Comparison of ENCODE assay signal across 15 cellular contexts in genomic region chr10:69335613-69336012, GRCh38. TPM values are rescaled to one million over a fixed set of nuclear protein-coding genes. Genes with fewer than 3 reads are reported as not detected.
DNase-seq lines count a peak whose midpoint lies in the region; ATAC-seq and TF ChIP-seq lines count a peak whose summit lies in the region.
"Had no signal": no experiment of that assay in that cellular context is flagged by ENCODE, and none has a peak within 500 bp of the region (broad histone marks: within the 10 kb centered on the region; RNA-seq: fewer than 3 reads in every experiment).

No MANE protein-coding gene starts in this region.

- H3K4me1 Mint-ChIP-seq in CD4-positive, alpha-beta memory T cell: peaks cover 39 to 85% (median 65%) of the 10 kb centered on the region in 4 donors
- peaks cover 47% of the 10 kb centered on the region for H3K4me1 Mint-ChIP-seq in nephron progenitor cell

- peak overlapping the region; percentile 38 for H3K27ac ChIP-seq in CD4-positive, alpha-beta memory T cell (ENCODE audit: low read depth, low read length)
- H3K27ac ChIP-seq in Peyer's patch (peak overlapping the region in 3 of 4 donors; percentile 52 to 65 (median 62)), esophagus muscularis mucosa (replicated peaks in 1 of 4) (peak overlapping the region; percentile 73 to 88 (median 84)), psoas muscle (peak overlapping the region; percentile 93)
- H3K27ac ChIP-seq: neural progenitor cell had no signal

- no peaks in the 10 kb centered on the region for H3K9me3 Mint-ChIP-seq in CD4-positive, alpha-beta memory T cell
- no peaks in the 10 kb centered on the region for H3K9me3 Mint-ChIP-seq in nephron progenitor cell
- H3K9me3 Mint-ChIP-seq: neural progenitor cell had no signal

- H3K36me3 Mint-ChIP-seq in CD4-positive, alpha-beta memory T cell: peaks cover 12 to 15% of the 10 kb centered on the region in 2 donors
- no peaks in the 10 kb centered on the region for H3K36me3 Mint-ChIP-seq in nephron progenitor cell (ENCODE audit: low read depth)
- H3K36me3 Mint-ChIP-seq: neural progenitor cell had no signal

- TF ChIP-seq CTCF in Peyer's patch (IDR thresholded peaks at IDR 0.05): no peak
- TF ChIP-seq CTCF in esophagus muscularis mucosa (IDR thresholded peaks at IDR 0.05): no peak
- TF ChIP-seq CTCF in psoas muscle (IDR thresholded peaks at IDR 0.05): no peak
- TF ChIP-seq CTCF in nephron progenitor cell (IDR thresholded peaks at IDR 0.05): no peak

- CTCF ChIA-PET in CD4-positive, alpha-beta memory T cell (lab: Charles Lee; ENCODE audit: partially characterized antibody): interaction anchor here (1.2 kb wide), 1 partner anchor 21 kb away, joined by 5 read pairs; no protein-coding TSS in a partner anchor

- no peak for TF ChIP-seq EP300 in esophagus muscularis mucosa (IDR thresholded peaks at IDR 0.05)

- no peak for TF ChIP-seq POLR2A in Peyer's patch (IDR thresholded peaks at IDR 0.05)
- no peak for TF ChIP-seq POLR2A in esophagus muscularis mucosa (IDR thresholded peaks at IDR 0.05; ENCODE audit: low read depth)

- H3K27ac Mint-ChIP-seq in CD4-positive, alpha-beta memory T cell: peak overlapping the region; percentile 41 to 95 (median 81)
- no peak overlapping the region for H3K27ac Mint-ChIP-seq in nephron progenitor cell

- H3K9me3 ChIP-seq in CD4-positive, alpha-beta memory T cell (ENCODE audit: control insufficient read depth in 1 of 2, low read length in 2 of 2): no peaks in the 10 kb centered on the region
- H3K9me3 ChIP-seq in Peyer's patch: no peaks in the 10 kb centered on the region
- H3K9me3 ChIP-seq in esophagus muscularis mucosa: no peaks in the 10 kb centered on the region
- no peaks in the 10 kb centered on the region for H3K9me3 ChIP-seq in psoas muscle
- H3K9me3 ChIP-seq: colonic mucosa had no signal

- peaks cover under 1% of the 10 kb centered on the region for H3K36me3 ChIP-seq in CD4-positive, alpha-beta memory T cell (ENCODE audit: insufficient read depth, low read length)
- no peaks in the 10 kb centered on the region for H3K36me3 ChIP-seq in Peyer's patch
- peaks cover 0 to under 1% (median 0%) of the 10 kb centered on the region in 4 donors for H3K36me3 ChIP-seq in esophagus muscularis mucosa
- peaks cover under 1 to 1% of the 10 kb centered on the region in 2 donors for H3K36me3 ChIP-seq in psoas muscle (ENCODE audit: insufficient read depth in 1 of 2, low read depth in 1 of 2)
- H3K36me3 ChIP-seq: colonic mucosa, neural progenitor cell had no signal

- WGBS in esophagus muscularis mucosa: 79% methylated on average over 8 of the region's 8 CpGs
- WGBS in psoas muscle, 3 donors: 89 to 94% (median 93%) methylated on average over 8 of the region's 8 CpGs

- H3K27me3 Mint-ChIP-seq in CD4-positive, alpha-beta memory T cell: no peaks in the 10 kb centered on the region
- no peaks in the 10 kb centered on the region for H3K27me3 Mint-ChIP-seq in nephron progenitor cell (ENCODE audit: low read depth, poor library complexity)

- intact Hi-C loops in CD4-positive, alpha-beta memory T cell (cut with micrococcal nuclease): no loop called here
- intact Hi-C loops in esophagus muscularis mucosa (cut with DNase I) (no loop called here), psoas muscle (cut with DNase I) (no loop called here)

- peak overlapping the region in 7 of 8 donors; percentile 9 to 86 (median 69) for H3K4me3 Mint-ChIP-seq in CD4-positive, alpha-beta memory T cell
- H3K4me3 Mint-ChIP-seq in nephron progenitor cell: no peak overlapping the region
- H3K4me3 Mint-ChIP-seq: neural progenitor cell had no signal

- ATAC-seq in psoas muscle: no peak
- ATAC-seq in GM21447 (IDR thresholded peaks at IDR 0.05; ENCODE audit: unreplicated experiment): no peak
- ATAC-seq: HCT116 had no signal

- peaks cover 77% of the 10 kb centered on the region for H3K4me1 ChIP-seq in CD4-positive, alpha-beta memory T cell (ENCODE audit: insufficient read depth, low read length)
- peaks cover 0 to 32% (median 13%) of the 10 kb centered on the region in 4 donors for H3K4me1 ChIP-seq in Peyer's patch
- peaks cover 94 to 100% (median 100%) of the 10 kb centered on the region in 4 donors for H3K4me1 ChIP-seq in esophagus muscularis mucosa
- H3K4me1 ChIP-seq in psoas muscle: peaks cover 76% of the 10 kb centered on the region

- DNase-seq in CD4-positive, alpha-beta memory T cell: no peak
- no peak for DNase-seq in Peyer's patch
- DNase-seq in esophagus muscularis mucosa (ENCODE audit: extremely low spot score): no peak
- DNase-seq in psoas muscle: no peak
- DNase-seq in EL: no peak
- no peak for DNase-seq in nephron progenitor cell
- DNase-seq in RPMI8226: no peak
- DNase-seq: colonic mucosa; DMS53; MM.1S; NCI-H524 treated with DMSO at 0.1 percent for 48 hours; stimulated activated CD4-positive, alpha-beta T cell treated with anti-CD3 and anti-CD28 coated beads, Interleukin-4, amount 100 ng/mL, for 4 hours had no signal

- no peaks in the 10 kb centered on the region for H3K27me3 ChIP-seq in CD4-positive, alpha-beta memory T cell (ENCODE audit: insufficient read depth, low read length)
- H3K27me3 ChIP-seq in Peyer's patch: no peaks in the 10 kb centered on the region
- H3K27me3 ChIP-seq in esophagus muscularis mucosa: no peaks in the 10 kb centered on the region
- H3K27me3 ChIP-seq in psoas muscle (ENCODE audit: insufficient read depth in 3 of 3, low read length in 2 of 3): no peaks in the 10 kb centered on the region
- H3K27me3 ChIP-seq: colonic mucosa, neural progenitor cell had no signal

- H3K4me3 ChIP-seq in CD4-positive, alpha-beta memory T cell (ENCODE audit: low read length in 2 of 2): no peak overlapping the region
- H3K4me3 ChIP-seq in Peyer's patch: no peak overlapping the region
- H3K4me3 ChIP-seq in esophagus muscularis mucosa: peak overlapping the region in 1 of 4 donors; percentile 14
- H3K4me3 ChIP-seq in psoas muscle: no peak overlapping the region
- H3K4me3 ChIP-seq: colonic mucosa, neural progenitor cell had no signal

- POLR2A ChIA-PET in CD4-positive, alpha-beta memory T cell (lab: Charles Lee; ENCODE audit: partially characterized antibody): interaction anchor here (0.9 to 7.4 kb wide), 3 partner anchors 13 to 25 kb away, joined by 3 to 49 read pairs (median 4); no protein-coding TSS in a partner anchor

RNA-seq across cellular contexts. Expression of gene HK1, which starts 57.3 kb away (rescaled TPM):
- total RNA-seq in CD4-positive, alpha-beta memory T cell: 10 to 100 TPM; 68.6 to 70.1 TPM
- polyA plus RNA-seq in CD4-positive, alpha-beta memory T cell: 100 to 1,000 TPM; 153 to 156 TPM
- total RNA-seq in Peyer's patch (10 to 100 TPM; 12.5 to 47.0 (median 12.6) TPM), esophagus muscularis mucosa (100 to 1,000 TPM; 114 to 188 (median 151) TPM), psoas muscle (100 to 1,000 TPM; 212 to 336 (median 261) TPM)
- polyA plus RNA-seq in psoas muscle: 100 to 1,000 TPM; 134 to 254 (median 216) TPM

Comparison
In these comparisons a context has a peak if more than half of its experiments do, and no peak if none do; other contexts are left out.
1. H3K27ac ChIP-seq: peak in every context shown above with its lines; median percentile 93 in psoas muscle; 84 in esophagus muscularis mucosa; 62 in Peyer's patch; 38 in CD4-positive, alpha-beta memory T cell.